Comparison of ENCODE assay signal across 2 cellular contexts in the genomic region with DNA sequence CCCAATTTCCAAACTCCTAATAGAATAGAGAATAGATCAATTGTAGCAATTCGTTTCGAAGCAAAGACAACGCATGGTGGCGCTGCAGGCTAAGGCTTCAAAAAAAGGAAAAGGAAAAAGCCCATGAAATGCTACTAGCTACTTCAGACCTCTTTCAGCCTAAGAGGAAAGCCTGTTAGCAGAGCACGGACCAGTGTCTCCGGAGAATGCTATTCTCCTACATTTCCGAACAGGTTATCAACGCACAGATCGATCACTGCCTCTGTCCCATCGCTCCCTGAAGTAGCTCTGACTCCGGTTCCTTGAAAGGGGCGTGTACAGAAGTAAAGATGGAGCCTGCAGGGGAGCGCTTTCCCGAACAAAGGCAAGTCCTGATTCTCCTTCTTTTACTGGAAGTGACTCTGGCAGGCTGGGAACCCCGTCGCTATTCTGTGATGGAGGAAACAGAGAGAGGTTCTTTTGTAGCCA.
TF ChIP-seq lines count a peak whose summit lies in the region.

TSS of gene PCDHB15 (plus strand) at position 146 of the 468 bp plus-strand sequence. CDS start at position 330, 184 bp downstream.

TF ChIP-seq in SK-N-SH, 30 proteins besides CTCF, POLR2A, EP300 and RAD21 (continued from another document):
- TF ChIP-seq CHD2 (IDR thresholded peaks at IDR 0.05; ENCODE audit: low read length, partially characterized antibody) (no peak), RCOR1 (IDR thresholded peaks at IDR 0.05; ENCODE audit: low read length) (no peak), GABPA (IDR thresholded peaks at IDR 0.05; ENCODE audit: low read depth) (no peak), FOSL2 (IDR thresholded peaks at IDR 0.05; ENCODE audit: borderline replicate concordance, low read depth) (no peak), TCF12 (IDR thresholded peaks at IDR 0.05) (no peak), NRF1 (IDR thresholded peaks at IDR 0.05; ENCODE audit: low read depth, low read length) (no peak), JUND (IDR thresholded peaks at IDR 0.05) (no peak), FOXM1 (IDR thresholded peaks at IDR 0.05; ENCODE audit: low read depth) (no peak), NFIC (IDR thresholded peaks at IDR 0.05; ENCODE audit: borderline replicate concordance) (no peak), ZBTB33 (IDR thresholded peaks at IDR 0.05; ENCODE audit: borderline replicate concordance, low read depth) (no peak)
- TF ChIP-seq, protein P1, sequence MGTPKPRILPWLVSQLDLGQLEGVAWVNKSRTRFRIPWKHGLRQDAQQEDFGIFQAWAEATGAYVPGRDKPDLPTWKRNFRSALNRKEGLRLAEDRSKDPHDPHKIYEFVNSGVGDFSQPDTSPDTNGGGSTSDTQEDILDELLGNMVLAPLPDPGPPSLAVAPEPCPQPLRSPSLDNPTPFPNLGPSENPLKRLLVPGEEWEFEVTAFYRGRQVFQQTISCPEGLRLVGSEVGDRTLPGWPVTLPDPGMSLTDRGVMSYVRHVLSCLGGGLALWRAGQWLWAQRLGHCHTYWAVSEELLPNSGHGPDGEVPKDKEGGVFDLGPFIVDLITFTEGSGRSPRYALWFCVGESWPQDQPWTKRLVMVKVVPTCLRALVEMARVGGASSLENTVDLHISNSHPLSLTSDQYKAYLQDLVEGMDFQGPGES (IDR thresholded peaks at IDR 0.05; ENCODE audit: low read depth, low read length), result no peak
- TF ChIP-seq, protein P2, sequence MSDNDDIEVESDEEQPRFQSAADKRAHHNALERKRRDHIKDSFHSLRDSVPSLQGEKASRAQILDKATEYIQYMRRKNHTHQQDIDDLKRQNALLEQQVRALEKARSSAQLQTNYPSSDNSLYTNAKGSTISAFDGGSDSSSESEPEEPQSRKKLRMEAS (IDR thresholded peaks at IDR 0.05; ENCODE audit: low read depth), result no peak
TF ChIP-seq in SK-N-SH: peak in this region for 0.

TF ChIP-seq in SK-N-SH treated with all-trans-retinoic acid at 6 μM for 48 hours, 23 proteins besides CTCF, POLR2A, EP300 and RAD21 (continued from another document):
- TF ChIP-seq CSRNP3 (CRISPR knock-in tag; IDR thresholded peaks at IDR 0.05), result no peak
- TF ChIP-seq, protein P3, sequence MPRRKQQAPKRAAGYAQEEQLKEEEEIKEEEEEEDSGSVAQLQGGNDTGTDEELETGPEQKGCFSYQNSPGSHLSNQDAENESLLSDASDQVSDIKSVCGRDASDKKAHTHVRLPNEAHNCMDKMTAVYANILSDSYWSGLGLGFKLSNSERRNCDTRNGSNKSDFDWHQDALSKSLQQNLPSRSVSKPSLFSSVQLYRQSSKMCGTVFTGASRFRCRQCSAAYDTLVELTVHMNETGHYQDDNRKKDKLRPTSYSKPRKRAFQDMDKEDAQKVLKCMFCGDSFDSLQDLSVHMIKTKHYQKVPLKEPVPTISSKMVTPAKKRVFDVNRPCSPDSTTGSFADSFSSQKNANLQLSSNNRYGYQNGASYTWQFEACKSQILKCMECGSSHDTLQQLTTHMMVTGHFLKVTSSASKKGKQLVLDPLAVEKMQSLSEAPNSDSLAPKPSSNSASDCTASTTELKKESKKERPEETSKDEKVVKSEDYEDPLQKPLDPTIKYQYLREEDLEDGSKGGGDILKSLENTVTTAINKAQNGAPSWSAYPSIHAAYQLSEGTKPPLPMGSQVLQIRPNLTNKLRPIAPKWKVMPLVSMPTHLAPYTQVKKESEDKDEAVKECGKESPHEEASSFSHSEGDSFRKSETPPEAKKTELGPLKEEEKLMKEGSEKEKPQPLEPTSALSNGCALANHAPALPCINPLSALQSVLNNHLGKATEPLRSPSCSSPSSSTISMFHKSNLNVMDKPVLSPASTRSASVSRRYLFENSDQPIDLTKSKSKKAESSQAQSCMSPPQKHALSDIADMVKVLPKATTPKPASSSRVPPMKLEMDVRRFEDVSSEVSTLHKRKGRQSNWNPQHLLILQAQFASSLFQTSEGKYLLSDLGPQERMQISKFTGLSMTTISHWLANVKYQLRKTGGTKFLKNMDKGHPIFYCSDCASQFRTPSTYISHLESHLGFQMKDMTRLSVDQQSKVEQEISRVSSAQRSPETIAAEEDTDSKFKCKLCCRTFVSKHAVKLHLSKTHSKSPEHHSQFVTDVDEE (CRISPR knock-in tag; IDR thresholded peaks at IDR 0.05), result no peak
- no peak for TF ChIP-seq RARB (CRISPR knock-in tag; IDR thresholded peaks at IDR 0.05)
- no peak for TF ChIP-seq SNAI2 (CRISPR knock-in tag; IDR thresholded peaks at IDR 0.05)
- no peak for TF ChIP-seq ISL1 (CRISPR knock-in tag; IDR thresholded peaks at IDR 0.05)
- no peak for TF ChIP-seq ZC3H10 (CRISPR knock-in tag; IDR thresholded peaks at IDR 0.05)
- TF ChIP-seq BACH2 (CRISPR knock-in tag; IDR thresholded peaks at IDR 0.05; ENCODE audit: borderline replicate concordance), result no peak
